21 cellular contexts compared by ENCODE assay signal in the genomic region with DNA sequence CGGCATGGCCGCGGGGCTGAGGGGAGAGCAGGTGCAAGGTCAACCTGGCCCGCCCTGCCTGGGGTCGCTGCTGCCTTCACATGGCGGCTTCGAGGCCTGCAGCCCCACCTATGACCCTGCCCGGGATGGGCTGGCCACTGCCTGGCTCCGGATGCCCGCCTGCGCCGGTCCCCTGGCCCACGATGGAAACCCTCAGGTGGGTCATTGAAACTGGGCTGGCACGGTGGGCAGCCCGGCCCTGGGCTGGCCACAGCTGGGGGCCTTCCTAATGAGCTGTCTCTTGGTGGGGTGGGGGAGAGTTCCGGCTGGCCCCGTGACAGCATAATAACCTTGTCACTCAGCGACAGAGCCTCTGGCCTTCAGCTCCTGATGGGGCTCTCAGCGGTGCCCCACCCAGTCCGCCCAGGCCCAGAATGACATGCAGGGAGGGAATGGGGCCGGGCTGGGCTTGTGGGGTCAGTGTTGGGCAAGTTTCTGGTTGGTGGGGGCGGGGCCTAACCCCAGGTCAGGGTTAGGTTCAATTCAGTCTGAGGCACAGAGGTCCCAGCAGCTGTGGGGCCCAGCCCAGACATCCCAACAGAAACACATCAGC. TPM values are rescaled to one million over a fixed set of nuclear protein-coding genes. Genes with fewer than 3 reads are reported as not detected.
DNase-seq lines count a peak whose midpoint lies in the region; ATAC-seq, FAIRE-seq and TF ChIP-seq lines count a peak whose summit lies in the region.
"Had no signal": no experiment of that assay in that cellular context is flagged by ENCODE, and none has a peak within 500 bp of the region (broad histone marks: within the 10 kb centered on the region; RNA-seq: fewer than 3 reads in every experiment).

TSS of gene CCDC187 (minus strand) at position 270 of the 592 bp plus-strand sequence. CDS start at position 6, 264 bp downstream.

- peak within 1 kb of the TSS; percentile 3 for H3K4me2 ChIP-seq in keratinocyte (ENCODE audit: control insufficient read depth, extremely low read depth, insufficient read depth, low read depth, low read length)

- dilution Hi-C loops in keratinocyte (cut with MboI; ENCODE audit: extremely low pct_ligation_motif_present, low sequenced_read_pairs): no loop called here

- no peaks in the 10 kb centered on the region for H3K9me1 ChIP-seq in keratinocyte (ENCODE audit: control insufficient read depth, extremely low read depth, insufficient read depth, low read length)

- H3K4me1 ChIP-seq in keratinocyte (ENCODE audit: control insufficient read depth, extremely low read depth, insufficient read depth, low read length): peaks cover 17% of the 10 kb centered on the region
- H3K4me1 ChIP-seq: Caco-2 had no signal

- CTCF ChIA-PET in RWPE1 (lab: Yijun Ruan, JAX): interaction anchor here (0.7 kb wide), 1 partner anchor 95 kb away, joined by 3 read pairs; no protein-coding TSS in a partner anchor

- POLR2A ChIA-PET in RWPE1 (lab: Yijun Ruan, JAX; ENCODE audit: low non-redundant PET): no interaction called here

- H4K20me1 ChIP-seq in keratinocyte (ENCODE audit: control insufficient read depth, extremely low read depth, insufficient read depth, low read length): no peaks in the 10 kb centered on the region

- TF ChIP-seq CTCF in RWPE1 (conservative IDR thresholded peaks at IDR 0.05; ENCODE audit: low read depth) (no peak), keratinocyte (optimal IDR thresholded peaks at IDR 0.05 in 1 of 3, IDR thresholded peaks at IDR 0.05 in 1 of 3, conservative IDR thresholded peaks at IDR 0.05 in 1 of 3; ENCODE audit: extremely low read depth in 1 of 3, insufficient read depth in 2 of 3, low read length in 3 of 3) (no peak)

- H3K9ac ChIP-seq in keratinocyte (ENCODE audit: control insufficient read depth, extremely low read depth, insufficient read depth, low read length): no peak within 1 kb of the TSS

- no peak for FAIRE-seq in keratinocyte (lab: Jason Lieb, UNC)

- ATAC-seq in left ventricle myocardium superior: no peak

- no peak within 1 kb of the TSS for H3K4me3 ChIP-seq in keratinocyte (ENCODE audit: control insufficient read depth in 2 of 3, extremely low read depth in 1 of 3, insufficient read depth in 2 of 3, low read depth in 1 of 3, low read length in 3 of 3)
- H3K4me3 ChIP-seq: Peyer's patch, SK-N-MC had no signal

- peak; percentile 25 for DNase-seq in left ventricle myocardium superior
- DNase-seq in cardiac septum (ENCODE audit: low spot score): no peak
- DNase-seq in RWPE1 (ENCODE audit: low spot score): no peak
- DNase-seq in keratinocyte (ENCODE audit: low read depth, low spot score): no peak
- DNase-seq in H4 (ENCODE audit: low spot score): no peak
- no peak for DNase-seq in anterior cingulate cortex (lab: John Stamatoyannopoulos, UW)
- no peak for DNase-seq in activated CD4-positive, alpha-beta T cell treated with anti-CD3 and anti-CD28 coated beads, Interleukin-2, amount 50 U/mL, for 1 hour
- no peak for DNase-seq in NK-92 treated with Interleukin-12 subunit alpha and Interleukin-12 subunit beta, amount 100 ng/mL, for 24 hours (lab: John Stamatoyannopoulos, UW)
- DNase-seq: 8988T; Caco-2; CD4-positive, CD25-positive, alpha-beta regulatory T cell; GF-D8; HCEC 1CT; NCI-H1417; NCI-H187 treated with DMSO at 0.1 percent for 48 hours; NCI-H345; NCI-H526; Peyer's patch; SHP77 had no signal

- H3K36me3 ChIP-seq in keratinocyte (ENCODE audit: control insufficient read depth in 2 of 2, extremely low read depth in 1 of 2, insufficient read depth in 2 of 2, low read length in 2 of 2): no peaks in the 10 kb centered on the region
- H3K36me3 ChIP-seq: Peyer's patch had no signal

- H3K27ac ChIP-seq in RWPE1: peak within 1 kb of the TSS; percentile 7; the same call in 1 of the 2 replicates
- H3K27ac ChIP-seq in keratinocyte (ENCODE audit: control insufficient read depth, insufficient read depth, low read length): no peak within 1 kb of the TSS
- H3K27ac ChIP-seq: Peyer's patch, SK-N-MC had no signal

- intact Hi-C loops in left ventricle myocardium superior (cut with micrococcal nuclease) (no loop called here), cardiac septum (cut with DNase I) (no loop called here)

- no peaks in the 10 kb centered on the region for H3K79me2 ChIP-seq in keratinocyte (ENCODE audit: control insufficient read depth, insufficient read depth, low read length)

- peak within 1 kb of the TSS; percentile 9 for H2AFZ ChIP-seq in keratinocyte (ENCODE audit: control insufficient read depth, low read length)

- peaks cover 31% of the 10 kb centered on the region for H3K27me3 ChIP-seq in keratinocyte (ENCODE audit: control insufficient read depth, extremely low read depth, insufficient read depth, low read length)
- H3K27me3 ChIP-seq: Peyer's patch had no signal

- no peaks in the 10 kb centered on the region for H3K9me3 ChIP-seq in keratinocyte (ENCODE audit: control insufficient read depth, low read depth, low read length)
- H3K9me3 ChIP-seq: Peyer's patch had no signal

RNA-seq across cellular contexts. Expression of gene CCDC187, which starts in this region (rescaled TPM):
- total RNA-seq in left ventricle myocardium superior: not detected
- 0.03 TPM for total RNA-seq in cardiac septum
- polyA plus RNA-seq in keratinocyte: 0.03 to 0.04 TPM in 2 of 3 replicates, not detected in the other
- not detected for polyA plus RNA-seq in keratinocyte (2011; ENCODE audit: low read depth)
- not detected in 2 replicates for polyA plus RNA-seq in keratinocyte (2011; cell fraction: cytosol; rRNA removed)
- 0.03 TPM in 1 of 2 replicates, not detected in the other for polyA plus RNA-seq in keratinocyte (2011; cell fraction: nucleus; rRNA removed)
- polyA plus RNA-seq in keratinocyte (2012; ENCODE audit: low replicate concordance): not detected in 2 replicates
- 0.26 TPM in 1 of 3 replicates, not detected in the others for polyA minus RNA-seq in keratinocyte
- polyA minus RNA-seq in keratinocyte (2011; cell fraction: cytosol; rRNA and poly(A)+ RNA removed): not detected
- polyA minus RNA-seq in keratinocyte (2011; cell fraction: nucleus; rRNA and poly(A)+ RNA removed): not detected in 2 replicates
- total RNA-seq in H4 (2014; rRNA removed; shearing (Covaris generic)): not detected in 2 replicates
- total RNA-seq: CD4-positive, CD25-positive, alpha-beta regulatory T cell had no signal
- polyA plus RNA-seq: AG04450; CD4-positive, CD25-positive, alpha-beta regulatory T cell had no signal

Comparison
In these comparisons a context has a peak if more than half of its experiments do, and no peak if none do; other contexts are left out.
1. Peak in DNase-seq in left ventricle myocardium superior; RNA of the gene not detected or under 1 TPM.